1 cellular context compared by ENCODE assay signal in the genomic region with DNA sequence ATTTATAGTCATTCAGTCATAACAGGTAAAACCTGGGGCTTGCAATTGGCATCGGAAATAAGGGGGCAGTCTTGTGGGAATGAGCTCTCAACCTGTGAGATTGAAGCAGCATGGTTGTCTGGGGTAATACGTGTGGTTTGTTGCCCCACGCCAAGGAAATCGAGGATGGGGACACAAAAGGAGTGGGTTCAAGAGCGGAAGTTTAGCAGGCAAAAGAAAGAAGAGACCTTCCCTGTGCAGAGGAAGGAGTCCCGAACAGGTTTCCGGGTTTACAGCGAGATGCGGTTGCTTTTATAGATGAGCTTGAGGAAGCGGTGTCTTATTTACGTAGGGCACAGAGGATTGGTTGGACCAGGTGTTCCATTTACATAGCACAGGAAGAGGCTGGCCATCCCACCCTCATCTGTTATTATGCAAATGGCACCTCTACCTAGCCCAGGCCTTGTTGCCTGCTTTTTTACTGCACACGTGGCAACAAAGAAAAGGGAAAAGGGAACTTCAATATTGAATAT.
TF ChIP-seq lines count a peak whose summit lies in the region.

No MANE protein-coding gene starts in this region.

TF ChIP-seq in HepG2, 621 proteins besides CTCF, POLR2A, EP300 and RAD21 (continued from another document):
- TF ChIP-seq, protein P1, sequence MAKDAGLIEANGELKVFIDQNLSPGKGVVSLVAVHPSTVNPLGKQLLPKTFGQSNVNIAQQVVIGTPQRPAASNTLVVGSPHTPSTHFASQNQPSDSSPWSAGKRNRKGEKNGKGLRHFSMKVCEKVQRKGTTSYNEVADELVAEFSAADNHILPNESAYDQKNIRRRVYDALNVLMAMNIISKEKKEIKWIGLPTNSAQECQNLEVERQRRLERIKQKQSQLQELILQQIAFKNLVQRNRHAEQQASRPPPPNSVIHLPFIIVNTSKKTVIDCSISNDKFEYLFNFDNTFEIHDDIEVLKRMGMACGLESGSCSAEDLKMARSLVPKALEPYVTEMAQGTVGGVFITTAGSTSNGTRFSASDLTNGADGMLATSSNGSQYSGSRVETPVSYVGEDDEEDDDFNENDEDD (CRISPR knock-in tag; IDR thresholded peaks at IDR 0.05; ENCODE audit: borderline replicate concordance) = no peak
- TF ChIP-seq ZNF382 (CRISPR knock-in tag; IDR thresholded peaks at IDR 0.05; ENCODE audit: borderline replicate concordance) (no peak), MZF1 (CRISPR knock-in tag; IDR thresholded peaks at IDR 0.05; ENCODE audit: borderline replicate concordance) (no peak), GTF2F1 (IDR thresholded peaks at IDR 0.05; ENCODE audit: low read length) (no peak)
- TF ChIP-seq, protein P2, sequence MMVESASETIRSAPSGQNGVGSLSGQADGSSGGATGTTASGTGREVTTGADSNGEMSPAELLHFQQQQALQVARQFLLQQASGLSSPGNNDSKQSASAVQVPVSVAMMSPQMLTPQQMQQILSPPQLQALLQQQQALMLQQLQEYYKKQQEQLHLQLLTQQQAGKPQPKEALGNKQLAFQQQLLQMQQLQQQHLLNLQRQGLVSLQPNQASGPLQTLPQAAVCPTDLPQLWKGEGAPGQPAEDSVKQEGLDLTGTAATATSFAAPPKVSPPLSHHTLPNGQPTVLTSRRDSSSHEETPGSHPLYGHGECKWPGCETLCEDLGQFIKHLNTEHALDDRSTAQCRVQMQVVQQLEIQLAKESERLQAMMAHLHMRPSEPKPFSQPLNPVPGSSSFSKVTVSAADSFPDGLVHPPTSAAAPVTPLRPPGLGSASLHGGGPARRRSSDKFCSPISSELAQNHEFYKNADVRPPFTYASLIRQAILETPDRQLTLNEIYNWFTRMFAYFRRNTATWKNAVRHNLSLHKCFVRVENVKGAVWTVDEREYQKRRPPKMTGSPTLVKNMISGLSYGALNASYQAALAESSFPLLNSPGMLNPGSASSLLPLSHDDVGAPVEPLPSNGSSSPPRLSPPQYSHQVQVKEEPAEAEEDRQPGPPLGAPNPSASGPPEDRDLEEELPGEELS (CRISPR knock-in tag; IDR thresholded peaks at IDR 0.05) = no peak
